In the genomic region with DNA sequence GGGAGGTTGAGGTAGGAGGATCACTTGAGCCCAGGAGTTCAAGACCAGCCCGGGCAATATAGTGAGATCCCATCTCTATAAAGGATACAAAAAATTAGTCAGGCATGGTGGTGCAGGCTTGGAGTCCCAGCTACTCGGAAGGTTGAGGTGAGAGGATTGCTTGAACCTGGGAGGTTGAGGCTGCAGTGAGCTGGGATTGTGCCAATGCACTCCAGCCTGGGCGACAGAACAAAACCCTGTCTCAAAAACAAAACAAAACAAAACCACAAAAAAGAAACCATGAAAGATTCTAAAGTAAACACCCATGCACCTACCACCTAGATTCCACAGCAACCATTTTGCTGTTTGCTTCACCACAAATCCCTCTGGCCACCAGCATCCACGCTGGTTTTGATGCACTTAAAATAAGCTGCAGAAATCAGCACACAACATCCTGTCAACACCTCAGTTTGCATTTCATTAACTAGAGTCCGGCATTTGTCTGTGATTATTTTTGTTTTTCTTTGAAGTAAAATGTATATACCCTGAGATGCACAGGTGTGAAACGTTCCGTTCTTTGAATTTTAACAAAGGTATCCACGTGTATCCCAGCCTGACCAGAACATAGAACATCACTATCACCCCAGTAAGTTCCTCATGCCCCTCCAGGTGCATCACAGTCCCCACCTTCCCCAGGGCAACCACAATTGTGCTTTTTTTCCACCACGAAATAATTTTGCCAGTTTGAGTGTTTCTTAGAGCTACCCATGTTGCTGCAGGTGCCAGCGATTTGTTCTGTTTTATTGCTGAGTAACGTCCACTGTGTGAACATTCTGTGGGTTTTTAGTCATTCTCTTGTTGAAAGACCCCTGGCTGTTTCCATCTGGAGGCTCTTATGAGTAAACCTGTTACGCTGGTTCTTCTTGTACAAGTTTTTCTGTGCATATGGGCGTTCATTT, we compare ENCODE assay signal across 8 cellular contexts.
A peak's percentile ranks its signal among the peaks of the same experiment; 100 is the strongest.
DNase-seq lines count a peak whose midpoint lies in the region; ATAC-seq and TF ChIP-seq lines count a peak whose summit lies in the region.

No MANE protein-coding gene starts in this region.

- peaks cover 13% of the 10 kb centered on the region for H3K36me3 ChIP-seq in SJSA1
- no peaks in the 10 kb centered on the region for H3K36me3 ChIP-seq in sigmoid colon

- no peaks in the 10 kb centered on the region for H3K27me3 ChIP-seq in SJSA1 (replicated peaks)
- no peaks in the 10 kb centered on the region for H3K27me3 ChIP-seq in sigmoid colon

- 58 to 72% methylated on average over 13 of the region's 13 CpGs for WGBS in sigmoid colon, 2 donors

- TF ChIP-seq CTCF in choroid plexus epithelial cell (conservative IDR thresholded peaks at IDR 0.05; ENCODE audit: low read depth, low read length) = no peak
- no peak for TF ChIP-seq CTCF in sigmoid colon (IDR thresholded peaks at IDR 0.05)

- TF ChIP-seq POLR2A in sigmoid colon (IDR thresholded peaks at IDR 0.05) = no peak

- DNase-seq in SJSA1 (ENCODE audit: low read depth in 1 of 2, low spot score in 2 of 2) = peak; percentile 58 to 78
- peak; percentile 59 for DNase-seq in choroid plexus epithelial cell (ENCODE audit: low read depth)
- peak; percentile 50 for DNase-seq in sigmoid colon
- no peak for DNase-seq in effector CD4-positive, alpha-beta T cell
- DNase-seq in NCI-H2081 treated with DMSO at 0.1 percent for 48 hours (lab: John Stamatoyannopoulos, UW) = no peak

- peaks cover 27% of the 10 kb centered on the region for H3K4me1 ChIP-seq in SJSA1 (replicated peaks)
- peaks cover 0 to 34% (median 21%) of the 10 kb centered on the region in 4 donors for H3K4me1 ChIP-seq in sigmoid colon

- intact Hi-C loops in sigmoid colon (cut with DNase I) = loop anchor here (5.0 kb wide), 1 partner anchor 40 kb away; no protein-coding TSS in a partner anchor

- peak; percentile 28 for ATAC-seq in GM18502 (IDR thresholded peaks at IDR 0.05; ENCODE audit: poor library complexity, unreplicated experiment)
- ATAC-seq in HG03159 (IDR thresholded peaks at IDR 0.05; ENCODE audit: unreplicated experiment) = no peak
- no peak for ATAC-seq in GM21447 (IDR thresholded peaks at IDR 0.05; ENCODE audit: unreplicated experiment)

- H3K9me3 ChIP-seq in SJSA1 (replicated peaks) (peaks cover 3% of the 10 kb centered on the region), sigmoid colon (peaks cover 0 to 3% (median 0%) of the 10 kb centered on the region in 4 donors)

- TF ChIP-seq EP300 in sigmoid colon (IDR thresholded peaks at IDR 0.05) = no peak

- H3K27ac ChIP-seq in SJSA1 (peak overlapping the region; percentile 37), sigmoid colon (peak overlapping the region; percentile 73 to 92 (median 80))

- H3K4me3 ChIP-seq in SJSA1 (no peak overlapping the region), choroid plexus epithelial cell (ENCODE audit: low read depth, low read length) (no peak overlapping the region), sigmoid colon (no peak overlapping the region)

Comparison
In these comparisons a context has a peak if more than half of its experiments do, and no peak if none do; other contexts are left out.
1. DNase-seq: peak in SJSA1 (2 of 2), choroid plexus epithelial cell (single experiment) and sigmoid colon (single experiment); none in effector CD4-positive, alpha-beta T cell (single experiment) and NCI-H2081 treated with DMSO at 0.1 percent for 48 hours (single experiment).